In the genomic region with DNA sequence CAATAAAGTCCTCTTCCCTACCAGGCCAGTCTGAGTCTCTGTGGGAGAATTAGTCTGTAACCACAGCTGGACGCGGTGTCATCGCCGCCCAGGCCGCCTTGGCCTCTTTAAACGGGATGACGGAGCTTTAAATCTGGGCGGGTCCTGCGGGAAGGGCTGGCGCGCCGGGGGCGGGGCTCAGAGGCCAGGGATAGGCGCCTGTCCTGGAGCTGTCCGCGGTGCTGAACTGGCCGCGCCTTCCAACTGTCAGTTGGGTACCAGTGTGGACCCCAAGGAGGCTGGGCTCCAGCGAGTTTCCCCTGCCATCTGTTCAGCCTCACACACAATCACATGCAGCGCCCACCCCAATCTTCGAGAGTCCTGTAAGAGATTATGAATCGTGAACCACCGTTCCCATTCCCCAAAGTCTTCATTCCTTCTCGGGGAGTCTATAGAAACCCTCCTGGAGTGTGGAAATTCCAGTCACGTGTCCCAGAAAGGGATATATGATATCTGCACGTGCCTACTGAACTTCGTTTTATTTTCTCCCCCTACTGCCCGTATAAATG, we compare ENCODE assay signal across 8 cellular contexts. TPM values are rescaled to one million over a fixed set of nuclear protein-coding genes. Genes with fewer than 3 reads are reported as not detected.
DNase-seq lines count a peak whose midpoint lies in the region; ATAC-seq and TF ChIP-seq lines count a peak whose summit lies in the region.

No MANE protein-coding gene starts in this region.

- H3K4me1 ChIP-seq in spleen: peaks cover 0 to 15% (median 2%) of the 10 kb centered on the region in 6 donors

- H3K9me3 ChIP-seq in spleen: no peaks in the 10 kb centered on the region

- TF ChIP-seq POLR2A in spleen (IDR thresholded peaks at IDR 0.05): no peak

- H3K4me1 Mint-ChIP-seq in MCF 10A (ENCODE audit: insufficient read depth, unreplicated experiment): peaks cover 9% of the 10 kb centered on the region

- H3K27ac ChIP-seq in VCaP (peak overlapping the region; percentile 14; the same call in 1 of the 2 replicates), spleen (no peak overlapping the region)

- H3K4me3 Mint-ChIP-seq in MCF 10A (ENCODE audit: unreplicated experiment): no peak overlapping the region

- 3 to 5% (median 5%) methylated on average over 28 of the region's 28 CpGs for WGBS in spleen, 5 donors

- ATAC-seq in HG02884 (IDR thresholded peaks at IDR 0.05; ENCODE audit: unreplicated experiment): no peak

- DNase-seq in GDM1 (lab: John Stamatoyannopoulos, UW): peak; percentile 69
- DNase-seq in NCI-H1048 (lab: John Stamatoyannopoulos, UW): peak; percentile 78
- peak; percentile 93 for DNase-seq in MCF 10A (ENCODE audit: unreplicated experiment)
- DNase-seq in iPS-NIHi11 (ENCODE audit: low spot score): peak; percentile 96
- DNase-seq in spleen: peak; percentile 91
- no peak for DNase-seq in GM19240 (ENCODE audit: insufficient read length, low spot score)

- peaks cover 0 to 51% (median 15%) of the 10 kb centered on the region in 7 donors for H3K27me3 ChIP-seq in spleen (replicated peaks in 1 of 7)

- BruUV-seq in MCF 10A (replicated peaks; lab: Mats Ljungman, UMichigan): no TSS peak

- CTCF ChIA-PET in MCF 10A (lab: Yijun Ruan, JAX): interaction anchor here (0.5 to 9.2 kb wide), 4 partner anchors 17 to 106 kb away, joined by 3 to 127 read pairs (median 3); no protein-coding TSS in a partner anchor

- POLR2A ChIA-PET in MCF 10A (lab: Yijun Ruan, JAX): interaction anchor here (0.6 to 1.4 kb wide), 8 partner anchors 10 to 172 kb away, joined by 3 to 6 read pairs (median 3); partner anchors contain the start of genes APLP1, KIRREL2 and LIN37

- peak overlapping the region; percentile 33 for H3K27ac Mint-ChIP-seq in MCF 10A (ENCODE audit: low read depth, unreplicated experiment)

- no peaks in the 10 kb centered on the region for H3K36me3 Mint-ChIP-seq in MCF 10A (ENCODE audit: insufficient read depth, unreplicated experiment)

- H3K4me3 ChIP-seq in spleen: no peak overlapping the region

- H3K9me3 Mint-ChIP-seq in MCF 10A (ENCODE audit: unreplicated experiment): no peaks in the 10 kb centered on the region

- intact Hi-C loops in MCF 10A (cut with micrococcal nuclease) (loop anchor here (5.0 to 10.0 kb wide), 3 partner anchors 53 to 235 kb away; partner anchors contain the start of genes OVOL3, POLR2I and TBCB), spleen (cut with DNase I; ENCODE audit: low total_unique reads) (no loop called here)

- no peaks in the 10 kb centered on the region for H3K36me3 ChIP-seq in spleen

- H3K27me3 Mint-ChIP-seq in MCF 10A (ENCODE audit: insufficient read depth, unreplicated experiment): peaks cover 11% of the 10 kb centered on the region

- no peak for TF ChIP-seq CTCF in VCaP (conservative IDR thresholded peaks at IDR 0.05)
- TF ChIP-seq CTCF in MCF 10A (IDR thresholded peaks at IDR 0.05; ENCODE audit: unreplicated experiment): no peak
- no peak for TF ChIP-seq CTCF in spleen (IDR thresholded peaks at IDR 0.05 in 8 of 11, conservative IDR thresholded peaks at IDR 0.05 in 3 of 11)

RNA-seq across cellular contexts. Expression of gene APLP1, which starts 11.5 kb away (rescaled TPM):
- total RNA-seq in MCF 10A (2022) (1.3 and 2.4 TPM in 2 replicates), spleen (1 to 10 TPM in 3 of 7 donors, under 1 TPM in 2, not detected in 2; 0.57 to 3.6 (median 1.1) TPM)
- 1 to 10 TPM in 2 of 3 donors, under 1 TPM in 1; 0.99 to 2.6 (median 2.4) TPM for polyA plus RNA-seq in spleen

RNA-seq across cellular contexts. Expression of gene NFKBID, which starts 20.5 kb away (rescaled TPM):
- 6.4 and 8.4 TPM in 2 replicates for total RNA-seq in MCF 10A (2022)
- 10 to 100 TPM; 19.6 to 57.5 (median 30.3) TPM for total RNA-seq in spleen
- 10 to 100 TPM; 12.6 to 19.7 (median 18.1) TPM for polyA plus RNA-seq in spleen

RNA-seq across cellular contexts. Expression of gene HCST, which starts 22.5 kb away (rescaled TPM):
- total RNA-seq in MCF 10A (2022): not detected in 2 replicates
- 10 to 100 TPM; 31.5 to 80.4 (median 58.2) TPM for total RNA-seq in spleen
- 100 to 1,000 TPM; 119 to 130 (median 122) TPM for polyA plus RNA-seq in spleen

RNA-seq across cellular contexts. Expression of gene KIRREL2, which starts 23.1 kb away (rescaled TPM):
- not detected in 2 replicates for total RNA-seq in MCF 10A (2022)
- total RNA-seq in spleen: under 1 TPM in 1 of 7 donors, not detected in 6; 0.17 TPM
- under 1 TPM; 0.10 to 0.27 (median 0.11) TPM for polyA plus RNA-seq in spleen

RNA-seq across cellular contexts. Expression of gene NPHS1, which starts 27.5 kb away (rescaled TPM):
- total RNA-seq in MCF 10A (2022) (not detected in 2 replicates), spleen (under 1 TPM in 2 of 7 donors, not detected in 5; 0.20 to 0.60 TPM)
- under 1 TPM; 0.10 to 0.58 (median 0.13) TPM for polyA plus RNA-seq in spleen

Comparison
In these comparisons a context has a peak if more than half of its experiments do, and no peak if none do; other contexts are left out.
1. RNA of gene HCST, which starts 22.5 kb away (total RNA-seq): 31.5 to 80.4 TPM in spleen; not detected in MCF 10A; every median in the first group is over 10 times any median in the second.